8 cellular contexts compared by ENCODE assay signal in genomic region chr12:54359762-54360351, GRCh38. TPM values are rescaled to one million over a fixed set of nuclear protein-coding genes. Genes with fewer than 3 reads are reported as not detected.
DNase-seq lines count a peak whose midpoint lies in the region; ATAC-seq and TF ChIP-seq lines count a peak whose summit lies in the region.

No MANE protein-coding gene starts in this region.

- H3K27ac ChIP-seq in SK-N-SH (ENCODE audit: low read depth in 2 of 2, low read length in 1 of 2), result peak overlapping the region; percentile 79 to 99
- peak overlapping the region; percentile 76 to 90 for H3K27ac ChIP-seq in liver (ENCODE audit: low read depth in 1 of 2, low read length in 2 of 2)
- peak overlapping the region; percentile 75 to 88 (median 82) for H3K27ac ChIP-seq in transverse colon

- H3K79me2 ChIP-seq in SK-N-SH (ENCODE audit: insufficient read depth), result no peaks in the 10 kb centered on the region

- H2AFZ ChIP-seq in SK-N-SH (ENCODE audit: low read depth), result peak overlapping the region; percentile 78; the same call in 1 of the 2 replicates

- H3K9me2 ChIP-seq in SK-N-SH, result no peaks in the 10 kb centered on the region

- ATAC-seq in SK-N-SH treated with all-trans-retinoic acid at 6 μM for 48 hours (no peak), GM21526 (IDR thresholded peaks at IDR 0.05; ENCODE audit: low FRiP score, unreplicated experiment) (no peak)

- WGBS in SK-N-SH (ENCODE audit: low lambda C conversion rate), result 77% methylated on average over 9 of the region's 9 CpGs
- WGBS in liver, result 52% methylated on average over 9 of the region's 9 CpGs
- WGBS in transverse colon (ENCODE audit: low coverage in 1 of 2), 2 donors, result 41 to 57% methylated on average over 3 to 9 of the region's 9 CpGs

- peaks cover 14% of the 10 kb centered on the region for H3F3A ChIP-seq in SK-N-SH (replicated peaks; ENCODE audit: insufficient read depth)

- H3K27me3 ChIP-seq in SK-N-SH (ENCODE audit: insufficient read depth), result no peaks in the 10 kb centered on the region
- H3K27me3 ChIP-seq in liver (ENCODE audit: control insufficient read depth in 4 of 4, insufficient read depth in 4 of 4, low read length in 3 of 4), result no peaks in the 10 kb centered on the region
- no peaks in the 10 kb centered on the region for H3K27me3 ChIP-seq in transverse colon

- H3K4me2 ChIP-seq in SK-N-SH, result peak overlapping the region; percentile 99

- no peaks in the 10 kb centered on the region for H3K36me3 ChIP-seq in SK-N-SH (replicated peaks in 1 of 2; ENCODE audit: control insufficient read depth in 1 of 2, insufficient read depth in 2 of 2, low read length in 1 of 2)
- no peaks in the 10 kb centered on the region for H3K36me3 ChIP-seq in liver (ENCODE audit: control insufficient read depth in 4 of 4, insufficient read depth in 3 of 4, low read depth in 1 of 4, low read length in 3 of 4)
- no peaks in the 10 kb centered on the region for H3K36me3 ChIP-seq in transverse colon

- CTCF ChIA-PET in SK-N-SH (lab: Yijun Ruan, JAX), result interaction anchor here (0.6 to 9.2 kb wide), 35 partner anchors 8 to 1038 kb away, joined by 3 to 266 read pairs (median 5); partner anchors contain the start of genes AAAS, CBX5, COPZ1 and HOXC10

- intact Hi-C loops in transverse colon (cut with DNase I; ENCODE audit: low total_unique reads), result loop anchor here (2.0 to 10.0 kb wide), 3 partner anchors 29 to 135 kb away; no protein-coding TSS in a partner anchor

- no peaks in the 10 kb centered on the region for H4K20me1 ChIP-seq in SK-N-SH (ENCODE audit: insufficient read depth)

- TF ChIP-seq CTCF in SK-N-SH (IDR thresholded peaks at IDR 0.05) (no peak), astrocyte of the cerebellum (IDR thresholded peaks at IDR 0.05; ENCODE audit: low read depth, low read length, missing control alignments) (no peak), liver (IDR thresholded peaks at IDR 0.05; ENCODE audit: low read depth, low read length, missing input control) (no peak), transverse colon (IDR thresholded peaks at IDR 0.05) (no peak)

- H3K4me1 ChIP-seq in SK-N-SH (ENCODE audit: control insufficient read depth in 1 of 2, insufficient read depth in 2 of 2, low read depth in 1 of 2, low read length in 1 of 2) (peaks cover 27 to 46% of the 10 kb centered on the region in 2 experiments), liver (ENCODE audit: control insufficient read depth in 4 of 4, insufficient read depth in 4 of 4, low read length in 3 of 4) (peaks cover 6 to 24% (median 10%) of the 10 kb centered on the region in 4 donors), transverse colon (peaks cover 0 to 41% (median 21%) of the 10 kb centered on the region in 4 donors)

- peak overlapping the region; percentile 40 to 76; a peak in 3 of 4 replicates for H3K4me3 ChIP-seq in SK-N-SH (ENCODE audit: low read depth in 2 of 2, low read length in 1 of 2)
- H3K4me3 ChIP-seq in astrocyte of the cerebellum (ENCODE audit: low read depth, low read length), result peak overlapping the region; percentile 60
- H3K4me3 ChIP-seq in liver (ENCODE audit: low read depth in 1 of 3, low read length in 3 of 3), result peak overlapping the region; percentile 50 to 63 (median 60)
- peak overlapping the region in 3 of 4 donors; percentile 46 to 81 (median 60) for H3K4me3 ChIP-seq in transverse colon

- TF ChIP-seq EP300 in SK-N-SH (IDR thresholded peaks at IDR 0.05; ENCODE audit: borderline replicate concordance in 1 of 2, low read depth in 1 of 2, low read length in 1 of 2), result no peak
- no peak for TF ChIP-seq EP300 in transverse colon (IDR thresholded peaks at IDR 0.05; ENCODE audit: low read depth)

- POLR2A ChIA-PET in SK-N-SH (lab: Yijun Ruan, JAX), result interaction anchor here (0.6 to 1.8 kb wide), 10 partner anchors 10 to 107 kb away, joined by 3 to 20 read pairs (median 4); partner anchors contain the start of genes CBX5, COPZ1 and HNRNPA1

- H3K9ac ChIP-seq in SK-N-SH (peak overlapping the region; percentile 59; the same call in 1 of the 2 replicates), liver (ENCODE audit: low read depth in 1 of 2, low read length in 2 of 2) (peak overlapping the region; percentile 52 to 81)

- DNase-seq in SK-N-SH (no peak), astrocyte of the cerebellum (ENCODE audit: low read depth) (no peak), transverse colon (no peak), MV-4-11 (lab: John Stamatoyannopoulos, UW) (no peak)
- no peak for DNase-seq in stimulated activated CD4-positive, alpha-beta T cell treated with anti-CD3 and anti-CD28 coated beads, Interleukin-4, amount 100 ng/mL, for 1 hour

- no peak for TF ChIP-seq POLR2A in transverse colon (IDR thresholded peaks at IDR 0.05)

- H3K9me3 ChIP-seq in SK-N-SH (no peaks in the 10 kb centered on the region), liver (ENCODE audit: control insufficient read depth in 4 of 4, low read length in 3 of 4) (no peaks in the 10 kb centered on the region), transverse colon (no peaks in the 10 kb centered on the region)

- in situ Hi-C loops in astrocyte of the cerebellum (cut with HindIII; ENCODE audit: low sequenced_read_pairs), result no loop called here
- in situ Hi-C loops in transverse colon (cut with MboI; ENCODE audit: low pct_ligation_motif_present in 1 of 4, low pct_unique_long_range_greater_than_20kb in 1 of 4, low sequenced_read_pairs in 3 of 4), result loop anchor here in 2 of 4 donors (10.0 kb wide), 3 partner anchors 65 to 135 kb away; no protein-coding TSS in a partner anchor

- TF ChIP-seq RAD21 in SK-N-SH (IDR thresholded peaks at IDR 0.05; ENCODE audit: low read length) (no peak), liver (IDR thresholded peaks at IDR 0.05) (no peak)

TF ChIP-seq in SK-N-SH, 30 proteins besides CTCF, POLR2A, EP300 and RAD21:
- TF ChIP-seq TAF1 (IDR thresholded peaks at IDR 0.05; ENCODE audit: borderline replicate concordance, low read depth, low read length), result no peak
- peak; percentile 55; the same call in 1 of the 2 replicates for TF ChIP-seq RCOR1 (IDR thresholded peaks at IDR 0.05; ENCODE audit: low read length)

TF ChIP-seq in SK-N-SH treated with all-trans-retinoic acid at 6 μM for 48 hours, 23 proteins besides CTCF, POLR2A, EP300 and RAD21 (continues in another document):
- TF ChIP-seq, protein P1, sequence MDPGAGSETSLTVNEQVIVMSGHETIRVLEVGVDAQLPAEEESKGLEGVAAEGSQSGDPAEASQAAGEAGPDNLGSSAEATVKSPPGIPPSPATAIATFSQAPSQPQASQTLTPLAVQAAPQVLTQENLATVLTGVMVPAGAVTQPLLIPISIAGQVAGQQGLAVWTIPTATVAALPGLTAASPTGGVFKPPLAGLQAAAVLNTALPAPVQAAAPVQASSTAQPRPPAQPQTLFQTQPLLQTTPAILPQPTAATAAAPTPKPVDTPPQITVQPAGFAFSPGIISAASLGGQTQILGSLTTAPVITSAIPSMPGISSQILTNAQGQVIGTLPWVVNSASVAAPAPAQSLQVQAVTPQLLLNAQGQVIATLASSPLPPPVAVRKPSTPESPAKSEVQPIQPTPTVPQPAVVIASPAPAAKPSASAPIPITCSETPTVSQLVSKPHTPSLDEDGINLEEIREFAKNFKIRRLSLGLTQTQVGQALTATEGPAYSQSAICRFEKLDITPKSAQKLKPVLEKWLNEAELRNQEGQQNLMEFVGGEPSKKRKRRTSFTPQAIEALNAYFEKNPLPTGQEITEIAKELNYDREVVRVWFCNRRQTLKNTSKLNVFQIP (CRISPR knock-in tag; IDR thresholded peaks at IDR 0.05; ENCODE audit: borderline replicate concordance, low read depth), result no peak
- no peak for TF ChIP-seq ZNF565 (CRISPR knock-in tag; conservative IDR thresholded peaks at IDR 0.05; ENCODE audit: low read depth)

TF ChIP-seq in liver, 16 proteins besides CTCF, POLR2A, EP300 and RAD21 (continues in another document):
- TF ChIP-seq NR2F2 (IDR thresholded peaks at IDR 0.05), result no peak
- no peak for TF ChIP-seq HNF4G (IDR thresholded peaks at IDR 0.05)

RNA-seq across cellular contexts. Expression of gene GPR84, which starts 4.4 kb away (rescaled TPM):
- polyA plus RNA-seq in SK-N-SH (2012; rRNA removed) (0.03 TPM in 1 of 2 replicates, not detected in the other), liver (under 1 TPM in 1 of 2 donors, not detected in 1; 0.09 TPM)
- not detected in 2 replicates for polyA plus RNA-seq in SK-N-SH (2012; cell fraction: cytosol; rRNA removed)
- 0.18 and 0.23 TPM in 2 replicates for polyA plus RNA-seq in SK-N-SH (2012; cell fraction: nucleus; rRNA removed)
- total RNA-seq in liver (under 1 TPM; 0.33 to 0.37 TPM), transverse colon (not detected)

RNA-seq across cellular contexts. Expression of gene ZNF385A, which starts 24.7 kb away (rescaled TPM):
- polyA plus RNA-seq in SK-N-SH (2012; rRNA removed) (1.5 and 2.6 TPM in 2 replicates), liver (1 to 10 TPM; 2.5 to 2.8 TPM)
- polyA plus RNA-seq in SK-N-SH (2012; cell fraction: cytosol; rRNA removed), result 1.4 and 3.0 TPM in 2 replicates
- polyA plus RNA-seq in SK-N-SH (2012; cell fraction: nucleus; rRNA removed), result 2.3 and 3.7 TPM in 2 replicates
- total RNA-seq in liver (1 to 10 TPM; 2.8 to 4.0 TPM), transverse colon (10 to 100 TPM in 1 of 4 donors, 1 to 10 TPM in 3; 1.9 to 17.5 (median 5.7) TPM)

RNA-seq across cellular contexts. Expression of gene COPZ1, which starts 34.9 kb away (rescaled TPM):
- polyA plus RNA-seq in SK-N-SH (2012; rRNA removed) (111 and 156 TPM in 2 replicates), liver (10 to 100 TPM; 71.9 to 92.6 TPM)
- polyA plus RNA-seq in SK-N-SH (2012; cell fraction: cytosol; rRNA removed), result 143 and 154 TPM in 2 replicates
- 31.4 and 71.4 TPM in 2 replicates for polyA plus RNA-seq in SK-N-SH (2012; cell fraction: nucleus; rRNA removed)
- total RNA-seq in liver (10 to 100 TPM; 54.6 to 87.7 TPM), transverse colon (10 to 100 TPM; 25.8 to 79.6 (median 63.6) TPM)

RNA-seq across cellular contexts. Expression of gene NFE2, which starts 59.0 kb away (rescaled TPM):
- polyA plus RNA-seq in SK-N-SH (2012; rRNA removed) (0.16 and 0.25 TPM in 2 replicates), liver (under 1 TPM; 0.44 to 0.71 TPM)
- 0.10 and 0.13 TPM in 2 replicates for polyA plus RNA-seq in SK-N-SH (2012; cell fraction: cytosol; rRNA removed)
- polyA plus RNA-seq in SK-N-SH (2012; cell fraction: nucleus; rRNA removed), result 0.17 and 0.25 TPM in 2 replicates
- total RNA-seq in liver (100 to 1,000 TPM in 1 of 2 donors, 1 to 10 TPM in 1; 1.7 to 155 TPM), transverse colon (not detected)

RNA-seq across cellular contexts. Expression of gene ITGA5, which starts 59.2 kb away (rescaled TPM):
- polyA plus RNA-seq in SK-N-SH (2012; rRNA removed) (35.0 and 52.5 TPM in 2 replicates), liver (10 to 100 TPM; 26.6 to 27.1 TPM)
- polyA plus RNA-seq in SK-N-SH (2012; cell fraction: cytosol; rRNA removed), result 19.5 and 32.7 TPM in 2 replicates
- polyA plus RNA-seq in SK-N-SH (2012; cell fraction: nucleus; rRNA removed), result 66.0 and 73.4 TPM in 2 replicates
- total RNA-seq in liver (10 to 100 TPM; 52.2 to 60.7 TPM), transverse colon (100 to 1,000 TPM in 1 of 4 donors, 10 to 100 TPM in 3; 37.7 to 217 (median 73.0) TPM)
